Comparison of ENCODE assay signal across 1 cellular context in the genomic region with DNA sequence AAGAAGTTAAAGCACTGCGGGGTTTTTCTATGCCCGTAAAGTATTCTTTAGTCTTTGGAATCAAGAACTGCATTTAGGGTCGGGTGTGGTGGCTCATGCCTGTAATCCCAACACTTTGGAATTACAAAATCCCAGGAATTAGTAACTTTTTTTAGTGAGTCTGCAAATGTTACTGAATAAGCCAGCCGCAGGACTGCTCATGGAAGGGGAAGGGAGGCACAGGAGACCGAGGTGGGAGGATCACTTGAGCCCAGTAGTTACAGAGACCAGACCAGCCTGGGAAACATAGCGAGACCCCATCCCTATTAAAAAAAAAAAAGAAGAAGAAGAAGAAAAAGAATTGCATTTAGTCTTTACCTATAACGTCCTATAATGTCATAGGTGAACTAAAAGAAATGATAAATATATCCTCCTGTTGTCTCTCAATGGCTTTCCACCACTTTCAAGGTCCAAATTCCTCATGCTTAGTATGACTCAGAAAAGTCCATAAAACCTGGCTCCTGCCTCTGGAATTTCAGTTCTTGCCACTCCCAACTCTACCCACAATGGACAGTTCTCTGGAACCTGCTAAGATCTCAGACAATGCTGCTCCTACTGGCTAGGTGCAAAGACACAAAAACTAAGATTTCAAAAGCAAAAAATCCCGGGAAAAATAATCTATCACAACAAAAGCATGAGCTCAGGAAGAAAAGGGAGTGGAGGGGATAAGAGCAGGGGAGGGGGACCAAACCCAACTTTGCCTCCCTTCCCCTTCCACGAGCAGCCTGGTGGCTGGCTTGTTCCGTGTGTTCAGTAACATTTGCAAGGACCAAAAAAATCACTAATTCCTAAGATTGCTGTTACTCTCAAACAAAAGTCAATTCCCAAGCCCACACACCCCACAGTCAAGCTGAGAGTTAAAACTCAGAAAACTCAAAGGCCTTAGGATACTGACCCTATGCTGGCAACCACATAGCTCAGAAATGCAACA.
TF ChIP-seq lines count a peak whose summit lies in the region.

No MANE protein-coding gene starts in this region.

TF ChIP-seq in HEK293, 187 proteins besides CTCF, POLR2A, EP300 and RAD21 (continued from another document):
- TF ChIP-seq, protein P1, sequence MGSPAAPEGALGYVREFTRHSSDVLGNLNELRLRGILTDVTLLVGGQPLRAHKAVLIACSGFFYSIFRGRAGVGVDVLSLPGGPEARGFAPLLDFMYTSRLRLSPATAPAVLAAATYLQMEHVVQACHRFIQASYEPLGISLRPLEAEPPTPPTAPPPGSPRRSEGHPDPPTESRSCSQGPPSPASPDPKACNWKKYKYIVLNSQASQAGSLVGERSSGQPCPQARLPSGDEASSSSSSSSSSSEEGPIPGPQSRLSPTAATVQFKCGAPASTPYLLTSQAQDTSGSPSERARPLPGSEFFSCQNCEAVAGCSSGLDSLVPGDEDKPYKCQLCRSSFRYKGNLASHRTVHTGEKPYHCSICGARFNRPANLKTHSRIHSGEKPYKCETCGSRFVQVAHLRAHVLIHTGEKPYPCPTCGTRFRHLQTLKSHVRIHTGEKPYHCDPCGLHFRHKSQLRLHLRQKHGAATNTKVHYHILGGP (tag by site-specific recombination; IDR thresholded peaks at IDR 0.05): no peak
- TF ChIP-seq RBAK (tag by site-specific recombination; IDR thresholded peaks at IDR 0.05): no peak
- peak; percentile 10; the same call in 1 of the 2 replicates for TF ChIP-seq OSR2 (tag by site-specific recombination; IDR thresholded peaks at IDR 0.05)
- TF ChIP-seq ZNF121 (tag by site-specific recombination; IDR thresholded peaks at IDR 0.05): no peak
- TF ChIP-seq ZNF394 (tag by site-specific recombination; IDR thresholded peaks at IDR 0.05; ENCODE audit: borderline replicate concordance): no peak
- TF ChIP-seq, protein P2, sequence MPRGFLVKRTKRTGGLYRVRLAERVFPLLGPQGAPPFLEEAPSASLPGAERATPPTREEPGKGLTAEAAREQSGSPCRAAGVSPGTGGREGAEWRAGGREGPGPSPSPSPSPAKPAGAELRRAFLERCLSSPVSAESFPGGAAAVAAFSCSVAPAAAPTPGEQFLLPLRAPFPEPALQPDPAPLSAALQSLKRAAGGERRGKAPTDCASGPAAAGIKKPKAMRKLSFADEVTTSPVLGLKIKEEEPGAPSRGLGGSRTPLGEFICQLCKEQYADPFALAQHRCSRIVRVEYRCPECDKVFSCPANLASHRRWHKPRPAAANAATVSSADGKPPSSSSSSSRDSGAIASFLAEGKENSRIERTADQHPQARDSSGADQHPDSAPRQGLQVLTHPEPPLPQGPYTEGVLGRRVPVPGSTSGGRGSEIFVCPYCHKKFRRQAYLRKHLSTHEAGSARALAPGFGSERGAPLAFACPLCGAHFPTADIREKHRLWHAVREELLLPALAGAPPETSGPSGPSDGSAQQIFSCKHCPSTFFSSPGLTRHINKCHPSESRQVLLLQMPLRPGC (tag by site-specific recombination; IDR thresholded peaks at IDR 0.05): peak; percentile 20; the same call in 1 of the 2 replicates
- TF ChIP-seq, protein P3, sequence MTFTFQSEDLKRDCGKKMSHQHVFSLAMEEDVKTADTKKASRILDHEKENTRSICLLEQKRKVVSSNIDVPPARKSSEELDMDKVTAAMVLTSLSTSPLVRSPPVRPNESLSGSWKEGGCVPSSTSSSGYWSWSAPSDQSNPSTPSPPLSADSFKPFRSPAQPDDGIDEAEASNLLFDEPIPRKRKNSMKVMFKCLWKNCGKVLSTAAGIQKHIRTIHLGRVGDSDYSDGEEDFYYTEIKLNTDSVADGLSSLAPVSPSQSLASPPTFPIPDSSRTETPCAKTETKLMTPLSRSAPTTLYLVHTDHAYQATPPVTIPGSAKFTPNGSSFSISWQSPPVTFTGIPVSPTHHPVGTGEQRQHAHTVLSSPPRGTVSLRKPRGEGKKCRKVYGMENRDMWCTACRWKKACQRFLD (tag by site-specific recombination; IDR thresholded peaks at IDR 0.05): no peak
- peak; percentile 75 for TF ChIP-seq PRDM1 (tag by site-specific recombination; IDR thresholded peaks at IDR 0.05)
